In genomic region chr14:67674480-67675218, GRCh38 we compare ENCODE assay signal across 8 cellular contexts. TPM values are rescaled to one million over a fixed set of nuclear protein-coding genes. Genes with fewer than 3 reads are reported as not detected.
DNase-seq lines count a peak whose midpoint lies in the region; ATAC-seq and TF ChIP-seq lines count a peak whose summit lies in the region.

A gene with protein sequence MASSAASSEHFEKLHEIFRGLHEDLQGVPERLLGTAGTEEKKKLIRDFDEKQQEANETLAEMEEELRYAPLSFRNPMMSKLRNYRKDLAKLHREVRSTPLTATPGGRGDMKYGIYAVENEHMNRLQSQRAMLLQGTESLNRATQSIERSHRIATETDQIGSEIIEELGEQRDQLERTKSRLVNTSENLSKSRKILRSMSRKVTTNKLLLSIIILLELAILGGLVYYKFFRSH (minus strand): TSS chr14:67674632. CDS start chr14:67674489, 143 bp downstream.

- no TSS peak for BruUV-seq in PC-3 (replicated peaks; lab: Mats Ljungman, UMichigan)

- peaks cover 19% of the 10 kb centered on the region for H4K20me1 ChIP-seq in PC-3 (ENCODE audit: low read length)

- H3K79me2 ChIP-seq in PC-3 (ENCODE audit: low read length): peaks cover 54% of the 10 kb centered on the region

- peak; percentile 79 for TF ChIP-seq POLR2A in erythroblast (IDR thresholded peaks at IDR 0.05; ENCODE audit: low read length)

- ATAC-seq in GM21576 (IDR thresholded peaks at IDR 0.05; ENCODE audit: unreplicated experiment): peak; percentile 85
- peak; percentile 81 for ATAC-seq in PC-3

- H3K4me1 Mint-ChIP-seq in IgD-negative memory B cell: peaks cover 21 to 31% (median 29%) of the 10 kb centered on the region in 3 donors

- peak within 1 kb of the TSS; percentile 66 to 94 (median 92) for H3K27ac Mint-ChIP-seq in IgD-negative memory B cell

- no peaks in the 10 kb centered on the region for H3K36me3 Mint-ChIP-seq in IgD-negative memory B cell

- TF ChIP-seq CTCF in PC-3 (conservative IDR thresholded peaks at IDR 0.05; ENCODE audit: low read depth, low read length): peak; percentile 30; the same call in 1 of the 2 replicates

- intact Hi-C loops in PC-3 (cut with micrococcal nuclease): loop anchor here (1.0 kb wide), 2 partner anchors 21 to 30 kb away; partner anchors contain the start of gene RDH11

- peak within 1 kb of the TSS; percentile 82 for H2AFZ ChIP-seq in PC-3 (ENCODE audit: low read length)

- peak; percentile 85 for DNase-seq in DMS53 (lab: John Stamatoyannopoulos, UW)
- DNase-seq in PC-3: peak; percentile 83
- peak; percentile 90 for DNase-seq in activated T-cell treated with anti-CD3 and anti-CD28 coated beads, Interleukin-2, amount 50 U/mL, for 1 hour
- peak; percentile 87 to 93 for DNase-seq in erythroblast (lab: John Stamatoyannopoulos, UW)
- DNase-seq in stimulated activated CD8-positive, alpha-beta memory T cell treated with anti-CD3 and anti-CD28 coated beads, Interleukin-7, amount 100 ng/mL, for 1 hour (ENCODE audit: low read depth in 2 of 2): peak; percentile 55 to 58

- peak within 1 kb of the TSS; percentile 84 for H3K4me3 ChIP-seq in PC-3 (ENCODE audit: low read length)
- peak within 1 kb of the TSS; percentile 88 for H3K4me3 ChIP-seq in mucosa of stomach (ENCODE audit: low read length)

- H3K9me2 ChIP-seq in PC-3 (replicated peaks; ENCODE audit: low read length): no peaks in the 10 kb centered on the region

- H3K27me3 Mint-ChIP-seq in IgD-negative memory B cell: no peaks in the 10 kb centered on the region

- H3K9me3 ChIP-seq in PC-3 (ENCODE audit: low read length): no peaks in the 10 kb centered on the region
- no peaks in the 10 kb centered on the region for H3K9me3 ChIP-seq in mucosa of stomach (ENCODE audit: control insufficient read depth, low read length)

- H3K9ac ChIP-seq in PC-3 (ENCODE audit: low read length) (peak within 1 kb of the TSS; percentile 97), mucosa of stomach (ENCODE audit: low read length) (peak within 1 kb of the TSS; percentile 89)

- H3F3A ChIP-seq in PC-3 (ENCODE audit: low read length, unreplicated experiment): no peaks in the 10 kb centered on the region

- H3K36me3 ChIP-seq in PC-3 (ENCODE audit: low read depth, low read length): peaks cover 22% of the 10 kb centered on the region
- H3K36me3 ChIP-seq in mucosa of stomach (ENCODE audit: control insufficient read depth, insufficient read depth, low read length): peaks cover 10% of the 10 kb centered on the region

- CTCF ChIA-PET in PC-3 (lab: Charles Lee): interaction anchor here (1.7 to 3.0 kb wide), 2 partner anchors 30 to 56 kb away, joined by 9 to 13 read pairs; no protein-coding TSS in a partner anchor

- H3K4me3 Mint-ChIP-seq in IgD-negative memory B cell: peak within 1 kb of the TSS; percentile 85 to 97 (median 92)

- H3K4me1 ChIP-seq in PC-3 (ENCODE audit: insufficient read depth, low read length) (peaks cover 19% of the 10 kb centered on the region), mucosa of stomach (ENCODE audit: control insufficient read depth, insufficient read depth, low read length) (peaks cover 10% of the 10 kb centered on the region)

- POLR2A ChIA-PET in PC-3 (lab: Charles Lee; ENCODE audit: unreplicated experiment): no interaction called here

- no peaks in the 10 kb centered on the region for H3K9me3 Mint-ChIP-seq in IgD-negative memory B cell

- peak within 1 kb of the TSS; percentile 96 for H3K4me2 ChIP-seq in PC-3 (ENCODE audit: low read length)

- peak within 1 kb of the TSS; percentile 80 for H3K27ac ChIP-seq in PC-3 (ENCODE audit: low read length)

- H3K27me3 ChIP-seq in PC-3 (ENCODE audit: low read length): no peaks in the 10 kb centered on the region
- no peaks in the 10 kb centered on the region for H3K27me3 ChIP-seq in mucosa of stomach (ENCODE audit: control insufficient read depth, insufficient read depth, low read length)

RNA-seq across cellular contexts. Expression of the gene that starts here (rescaled TPM):
- 84.8 TPM for polyA plus RNA-seq in IgD-negative memory B cell
- total RNA-seq in PC-3 (2014; rRNA removed): 72.6 and 93.8 TPM in 2 replicates

Comparison
In these comparisons a context has a peak if more than half of its experiments do, and no peak if none do; other contexts are left out.
1. Peak in every context shown above with its lines: DNase-seq, ATAC-seq, H3K4me3 ChIP-seq and H3K27ac ChIP-seq.